Comparison of ENCODE assay signal across 3 cellular contexts in genomic region chr17:13416748-13417363, GRCh38.
TF ChIP-seq lines count a peak whose summit lies in the region.

No MANE protein-coding gene starts in this region.

TF ChIP-seq in liver, 16 proteins besides CTCF, POLR2A, EP300 and RAD21 (continued from another document):
- TF ChIP-seq HNF4A (conservative IDR thresholded peaks at IDR 0.05) (no peak), REST (IDR thresholded peaks at IDR 0.05) (no peak), HNF4G (IDR thresholded peaks at IDR 0.05) (no peak), TAF1 (conservative IDR thresholded peaks at IDR 0.05) (no peak), GABPA (IDR thresholded peaks at IDR 0.05 in 1 of 2, conservative IDR thresholded peaks at IDR 0.05 in 1 of 2) (no peak), EGR1 (IDR thresholded peaks at IDR 0.05; ENCODE audit: low read depth in 2 of 2) (no peak), NR2F2 (IDR thresholded peaks at IDR 0.05) (no peak), RXRA (IDR thresholded peaks at IDR 0.05) (no peak), ATF3 (IDR thresholded peaks at IDR 0.05) (no peak), MAX (IDR thresholded peaks at IDR 0.05) (no peak), FOXA1 (IDR thresholded peaks at IDR 0.05) (no peak)
- TF ChIP-seq, protein P1, sequence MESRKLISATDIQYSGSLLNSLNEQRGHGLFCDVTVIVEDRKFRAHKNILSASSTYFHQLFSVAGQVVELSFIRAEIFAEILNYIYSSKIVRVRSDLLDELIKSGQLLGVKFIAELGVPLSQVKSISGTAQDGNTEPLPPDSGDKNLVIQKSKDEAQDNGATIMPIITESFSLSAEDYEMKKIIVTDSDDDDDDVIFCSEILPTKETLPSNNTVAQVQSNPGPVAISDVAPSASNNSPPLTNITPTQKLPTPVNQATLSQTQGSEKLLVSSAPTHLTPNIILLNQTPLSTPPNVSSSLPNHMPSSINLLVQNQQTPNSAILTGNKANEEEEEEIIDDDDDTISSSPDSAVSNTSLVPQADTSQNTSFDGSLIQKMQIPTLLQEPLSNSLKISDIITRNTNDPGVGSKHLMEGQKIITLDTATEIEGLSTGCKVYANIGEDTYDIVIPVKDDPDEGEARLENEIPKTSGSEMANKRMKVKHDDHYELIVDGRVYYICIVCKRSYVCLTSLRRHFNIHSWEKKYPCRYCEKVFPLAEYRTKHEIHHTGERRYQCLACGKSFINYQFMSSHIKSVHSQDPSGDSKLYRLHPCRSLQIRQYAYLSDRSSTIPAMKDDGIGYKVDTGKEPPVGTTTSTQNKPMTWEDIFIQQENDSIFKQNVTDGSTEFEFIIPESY (IDR thresholded peaks at IDR 0.05) = no peak
TF ChIP-seq in liver: peak in this region for 0.

TF ChIP-seq in HepG2, 621 proteins besides CTCF, POLR2A, EP300 and RAD21 (continued from another document):
- TF ChIP-seq SOX13 (IDR thresholded peaks at IDR 0.05) (no peak), SOX13 (CRISPR knock-in tag; conservative IDR thresholded peaks at IDR 0.05 in 1 of 2, IDR thresholded peaks at IDR 0.05 in 1 of 2) (no peak), MXD1 (CRISPR knock-in tag; IDR thresholded peaks at IDR 0.05) (no peak), RFX3 (CRISPR knock-in tag; IDR thresholded peaks at IDR 0.05) (no peak), CREB1 (IDR thresholded peaks at IDR 0.05) (no peak), CREB1 (CRISPR knock-in tag; IDR thresholded peaks at IDR 0.05) (no peak), CEBPB (IDR thresholded peaks at IDR 0.05; ENCODE audit: borderline replicate concordance, low read depth, low read length) (no peak), ZNF3 (CRISPR knock-in tag; IDR thresholded peaks at IDR 0.05) (no peak), ZSCAN9 (CRISPR knock-in tag; IDR thresholded peaks at IDR 0.05; ENCODE audit: borderline replicate concordance) (no peak), ZNF792 (CRISPR knock-in tag; IDR thresholded peaks at IDR 0.05) (no peak), ATF1 (CRISPR knock-in tag; IDR thresholded peaks at IDR 0.05) (no peak), MXD4 (CRISPR knock-in tag; IDR thresholded peaks at IDR 0.05) (no peak), JUN (CRISPR knock-in tag; IDR thresholded peaks at IDR 0.05) (no peak), RARG (CRISPR knock-in tag; IDR thresholded peaks at IDR 0.05; ENCODE audit: low read depth) (no peak)
- TF ChIP-seq, protein P2, sequence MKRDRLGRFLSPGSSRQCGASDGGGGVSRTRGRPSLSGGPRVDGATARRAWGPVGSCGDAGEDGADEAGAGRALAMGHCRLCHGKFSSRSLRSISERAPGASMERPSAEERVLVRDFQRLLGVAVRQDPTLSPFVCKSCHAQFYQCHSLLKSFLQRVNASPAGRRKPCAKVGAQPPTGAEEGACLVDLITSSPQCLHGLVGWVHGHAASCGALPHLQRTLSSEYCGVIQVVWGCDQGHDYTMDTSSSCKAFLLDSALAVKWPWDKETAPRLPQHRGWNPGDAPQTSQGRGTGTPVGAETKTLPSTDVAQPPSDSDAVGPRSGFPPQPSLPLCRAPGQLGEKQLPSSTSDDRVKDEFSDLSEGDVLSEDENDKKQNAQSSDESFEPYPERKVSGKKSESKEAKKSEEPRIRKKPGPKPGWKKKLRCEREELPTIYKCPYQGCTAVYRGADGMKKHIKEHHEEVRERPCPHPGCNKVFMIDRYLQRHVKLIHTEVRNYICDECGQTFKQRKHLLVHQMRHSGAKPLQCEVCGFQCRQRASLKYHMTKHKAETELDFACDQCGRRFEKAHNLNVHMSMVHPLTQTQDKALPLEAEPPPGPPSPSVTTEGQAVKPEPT (CRISPR knock-in tag; IDR thresholded peaks at IDR 0.05; ENCODE audit: low read depth) = no peak
- TF ChIP-seq, protein P3, sequence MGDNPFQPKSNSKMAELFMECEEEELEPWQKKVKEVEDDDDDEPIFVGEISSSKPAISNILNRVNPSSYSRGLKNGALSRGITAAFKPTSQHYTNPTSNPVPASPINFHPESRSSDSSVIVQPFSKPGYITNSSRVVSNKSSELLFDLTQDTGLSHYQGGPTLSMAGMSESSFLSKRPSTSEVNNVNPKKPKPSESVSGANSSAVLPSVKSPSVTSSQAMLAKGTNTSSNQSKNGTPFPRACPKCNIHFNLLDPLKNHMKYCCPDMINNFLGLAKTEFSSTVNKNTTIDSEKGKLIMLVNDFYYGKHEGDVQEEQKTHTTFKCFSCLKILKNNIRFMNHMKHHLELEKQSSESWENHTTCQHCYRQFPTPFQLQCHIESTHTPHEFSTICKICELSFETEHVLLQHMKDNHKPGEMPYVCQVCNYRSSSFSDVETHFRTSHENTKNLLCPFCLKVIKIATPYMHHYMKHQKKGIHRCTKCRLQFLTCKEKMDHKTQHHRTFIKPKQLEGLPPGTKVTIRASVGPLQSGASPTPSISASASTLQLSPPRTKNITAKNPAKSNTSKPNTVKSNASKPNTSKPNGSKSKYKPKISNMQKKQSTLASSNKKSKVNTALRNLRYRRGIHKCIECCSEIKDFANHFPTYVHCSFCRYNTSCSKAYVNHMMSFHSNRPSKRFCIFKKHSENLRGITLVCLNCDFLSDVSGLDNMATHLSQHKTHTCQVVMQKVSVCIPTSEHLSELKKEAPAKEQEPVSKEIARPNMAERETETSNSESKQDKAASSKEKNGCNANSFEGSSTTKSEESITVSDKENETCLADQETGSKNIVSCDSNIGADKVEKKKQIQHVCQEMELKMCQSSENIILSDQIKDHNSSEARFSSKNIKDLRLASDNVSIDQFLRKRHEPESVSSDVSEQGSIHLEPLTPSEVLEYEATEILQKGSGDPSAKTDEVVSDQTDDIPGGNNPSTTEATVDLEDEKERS (CRISPR knock-in tag; IDR thresholded peaks at IDR 0.05) = no peak

TF ChIP-seq in SK-N-SH treated with all-trans-retinoic acid at 6 μM for 48 hours, 23 proteins besides CTCF, POLR2A, EP300 and RAD21 (continued from another document):
- TF ChIP-seq, protein P4, sequence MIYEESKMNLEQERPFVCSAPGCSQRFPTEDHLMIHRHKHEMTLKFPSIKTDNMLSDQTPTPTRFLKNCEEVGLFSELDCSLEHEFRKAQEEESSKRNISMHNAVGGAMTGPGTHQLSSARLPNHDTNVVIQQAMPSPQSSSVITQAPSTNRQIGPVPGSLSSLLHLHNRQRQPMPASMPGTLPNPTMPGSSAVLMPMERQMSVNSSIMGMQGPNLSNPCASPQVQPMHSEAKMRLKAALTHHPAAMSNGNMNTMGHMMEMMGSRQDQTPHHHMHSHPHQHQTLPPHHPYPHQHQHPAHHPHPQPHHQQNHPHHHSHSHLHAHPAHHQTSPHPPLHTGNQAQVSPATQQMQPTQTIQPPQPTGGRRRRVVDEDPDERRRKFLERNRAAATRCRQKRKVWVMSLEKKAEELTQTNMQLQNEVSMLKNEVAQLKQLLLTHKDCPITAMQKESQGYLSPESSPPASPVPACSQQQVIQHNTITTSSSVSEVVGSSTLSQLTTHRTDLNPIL (CRISPR knock-in tag; IDR thresholded peaks at IDR 0.05; ENCODE audit: low read depth) = no peak
- TF ChIP-seq ZFP3 (CRISPR knock-in tag; IDR thresholded peaks at IDR 0.05) (no peak), OSR1 (CRISPR knock-in tag; IDR thresholded peaks at IDR 0.05) (no peak), SNAI2 (CRISPR knock-in tag; IDR thresholded peaks at IDR 0.05) (no peak), CSDC2 (CRISPR knock-in tag; IDR thresholded peaks at IDR 0.05) (no peak), ESRRG (CRISPR knock-in tag; IDR thresholded peaks at IDR 0.05) (no peak), TOX (CRISPR knock-in tag; IDR thresholded peaks at IDR 0.05; ENCODE audit: borderline replicate concordance) (no peak), ISL1 (CRISPR knock-in tag; IDR thresholded peaks at IDR 0.05) (no peak), GLIS3 (CRISPR knock-in tag; IDR thresholded peaks at IDR 0.05) (no peak)
- TF ChIP-seq, protein P5, sequence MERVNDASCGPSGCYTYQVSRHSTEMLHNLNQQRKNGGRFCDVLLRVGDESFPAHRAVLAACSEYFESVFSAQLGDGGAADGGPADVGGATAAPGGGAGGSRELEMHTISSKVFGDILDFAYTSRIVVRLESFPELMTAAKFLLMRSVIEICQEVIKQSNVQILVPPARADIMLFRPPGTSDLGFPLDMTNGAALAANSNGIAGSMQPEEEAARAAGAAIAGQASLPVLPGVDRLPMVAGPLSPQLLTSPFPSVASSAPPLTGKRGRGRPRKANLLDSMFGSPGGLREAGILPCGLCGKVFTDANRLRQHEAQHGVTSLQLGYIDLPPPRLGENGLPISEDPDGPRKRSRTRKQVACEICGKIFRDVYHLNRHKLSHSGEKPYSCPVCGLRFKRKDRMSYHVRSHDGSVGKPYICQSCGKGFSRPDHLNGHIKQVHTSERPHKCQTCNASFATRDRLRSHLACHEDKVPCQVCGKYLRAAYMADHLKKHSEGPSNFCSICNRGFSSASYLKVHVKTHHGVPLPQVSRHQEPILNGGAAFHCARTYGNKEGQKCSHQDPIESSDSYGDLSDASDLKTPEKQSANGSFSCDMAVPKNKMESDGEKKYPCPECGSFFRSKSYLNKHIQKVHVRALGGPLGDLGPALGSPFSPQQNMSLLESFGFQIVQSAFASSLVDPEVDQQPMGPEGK (CRISPR knock-in tag; IDR thresholded peaks at IDR 0.05; ENCODE audit: borderline replicate concordance) = no peak
- TF ChIP-seq, protein P6, sequence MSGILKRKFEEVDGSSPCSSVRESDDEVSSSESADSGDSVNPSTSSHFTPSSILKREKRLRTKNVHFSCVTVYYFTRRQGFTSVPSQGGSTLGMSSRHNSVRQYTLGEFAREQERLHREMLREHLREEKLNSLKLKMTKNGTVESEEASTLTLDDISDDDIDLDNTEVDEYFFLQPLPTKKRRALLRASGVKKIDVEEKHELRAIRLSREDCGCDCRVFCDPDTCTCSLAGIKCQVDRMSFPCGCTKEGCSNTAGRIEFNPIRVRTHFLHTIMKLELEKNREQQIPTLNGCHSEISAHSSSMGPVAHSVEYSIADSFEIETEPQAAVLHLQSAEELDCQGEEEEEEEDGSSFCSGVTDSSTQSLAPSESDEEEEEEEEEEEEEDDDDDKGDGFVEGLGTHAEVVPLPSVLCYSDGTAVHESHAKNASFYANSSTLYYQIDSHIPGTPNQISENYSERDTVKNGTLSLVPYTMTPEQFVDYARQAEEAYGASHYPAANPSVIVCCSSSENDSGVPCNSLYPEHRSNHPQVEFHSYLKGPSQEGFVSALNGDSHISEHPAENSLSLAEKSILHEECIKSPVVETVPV (CRISPR knock-in tag; IDR thresholded peaks at IDR 0.05) = no peak
